8 cellular contexts compared by ENCODE assay signal in the genomic region with DNA sequence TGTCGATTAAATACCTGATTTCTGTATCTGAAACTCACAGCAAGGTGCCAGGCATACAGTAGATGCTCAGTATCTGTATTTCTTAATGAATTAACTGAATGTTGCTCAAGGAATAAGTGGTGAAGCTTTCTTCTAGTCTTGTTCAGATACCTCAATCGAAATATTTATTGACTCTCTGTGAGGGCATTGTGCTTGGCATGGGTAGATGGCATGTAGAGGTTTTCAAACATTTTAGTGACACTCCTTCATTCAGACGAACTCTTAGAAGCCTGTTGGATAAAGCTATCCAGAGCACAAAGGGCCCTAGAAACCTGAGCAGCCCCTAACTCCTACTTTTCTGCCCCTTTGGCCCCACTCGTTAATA. TPM values are rescaled to one million over a fixed set of nuclear protein-coding genes. Genes with fewer than 3 reads are reported as not detected.
A peak's percentile ranks its signal among the peaks of the same experiment; 100 is the strongest.
DNase-seq lines count a peak whose midpoint lies in the region; ATAC-seq and TF ChIP-seq lines count a peak whose summit lies in the region.

No MANE protein-coding gene starts in this region.

- no peaks in the 10 kb centered on the region for H3K27me3 ChIP-seq in iPS DF 6.9 (ENCODE audit: control insufficient read depth, insufficient read depth, low read length)
- no peaks in the 10 kb centered on the region for H3K27me3 ChIP-seq in smooth muscle cell (ENCODE audit: low read depth)

- no peak overlapping the region for H3K9ac ChIP-seq in smooth muscle cell (ENCODE audit: low read depth)

- H3K27me3 Mint-ChIP-seq in activated CD8-positive, alpha-beta T cell treated with anti-CD3 and anti-CD28 coated beads for 36 hours = no peaks in the 10 kb centered on the region

- peaks cover 42% of the 10 kb centered on the region for H4K20me1 ChIP-seq in smooth muscle cell (ENCODE audit: low read depth)

- CTCF ChIA-PET in HEK293 (lab: Yijun Ruan, JAX) = interaction anchor here (1.2 kb wide), 1 partner anchor 28 kb away, joined by 3 read pairs; no protein-coding TSS in a partner anchor
- CTCF ChIA-PET in activated CD8-positive, alpha-beta T cell treated with anti-CD3 and anti-CD28 coated beads for 36 hours (lab: Charles Lee) = interaction anchor here (5.7 kb wide), 1 partner anchor 58 kb away, joined by 22 read pairs; no protein-coding TSS in a partner anchor

- DNase-seq in activated CD8-positive, alpha-beta T cell treated with anti-CD3 and anti-CD28 coated beads for 36 hours = no peak
- no peak for DNase-seq in iPS DF 6.9 (ENCODE audit: low read depth, low spot score)
- no peak for DNase-seq in smooth muscle cell (lab: John Stamatoyannopoulos, UW; ENCODE audit: unreplicated experiment)
- DNase-seq in NCI-H1105 (lab: John Stamatoyannopoulos, UW) = no peak

- TF ChIP-seq CTCF in HEK293 (tag by site-specific recombination; IDR thresholded peaks at IDR 0.05) (no peak), smooth muscle cell (IDR thresholded peaks at IDR 0.05; ENCODE audit: borderline replicate concordance, insufficient read depth, poor library complexity, severe bottlenecking) (no peak)
- no peak for TF ChIP-seq CTCF in activated CD8-positive, alpha-beta T cell treated with anti-CD3 and anti-CD28 coated beads for 36 hours (IDR thresholded peaks at IDR 0.05)

- peaks cover 4% of the 10 kb centered on the region for H3K4me1 ChIP-seq in HEK293 (ENCODE audit: control insufficient read depth, insufficient read depth, low read length)
- H3K4me1 ChIP-seq in iPS DF 6.9 (ENCODE audit: control insufficient read depth, insufficient read depth, low read length) = no peaks in the 10 kb centered on the region
- peaks cover 22% of the 10 kb centered on the region for H3K4me1 ChIP-seq in smooth muscle cell (ENCODE audit: low read depth)

- ATAC-seq in activated CD8-positive, alpha-beta T cell treated with anti-CD3 and anti-CD28 coated beads for 36 hours = no peak
- ATAC-seq in HG03432 (IDR thresholded peaks at IDR 0.05; ENCODE audit: unreplicated experiment) = no peak
- no peak for ATAC-seq in GM18873 (IDR thresholded peaks at IDR 0.05; ENCODE audit: low FRiP score, unreplicated experiment)
- no peak for ATAC-seq in HG03521 (IDR thresholded peaks at IDR 0.05; ENCODE audit: unreplicated experiment)

- H2AFZ ChIP-seq in smooth muscle cell (ENCODE audit: low read depth) = no peak overlapping the region

- peak overlapping the region; percentile 97 for H3K27ac Mint-ChIP-seq in activated CD8-positive, alpha-beta T cell treated with anti-CD3 and anti-CD28 coated beads for 36 hours

- WGBS in iPS DF 6.9 (ENCODE audit: insufficient coverage, insufficient read length) = no CpG with 5 or more reads among the region's 4 CpGs
- WGBS in smooth muscle cell (ENCODE audit: low lambda C conversion rate) = 46% methylated on average over 4 of the region's 4 CpGs

- H3F3A ChIP-seq in smooth muscle cell (ENCODE audit: low read depth) = peaks cover 12% of the 10 kb centered on the region

- POLR2A ChIA-PET in HEK293 (lab: Yijun Ruan, JAX) = interaction anchor here (1.0 kb wide), 1 partner anchor 16 kb away, joined by 3 read pairs; no protein-coding TSS in a partner anchor
- POLR2A ChIA-PET in activated CD8-positive, alpha-beta T cell treated with anti-CD3 and anti-CD28 coated beads for 36 hours (lab: Charles Lee) = interaction anchor here (0.5 to 3.1 kb wide), 4 partner anchors 9 to 201 kb away, joined by 3 to 16 read pairs (median 3); a partner anchor contains a TSS

- peak overlapping the region; percentile 91 for H3K4me3 Mint-ChIP-seq in activated CD8-positive, alpha-beta T cell treated with anti-CD3 and anti-CD28 coated beads for 36 hours

- H3K36me3 ChIP-seq in HEK293 (ENCODE audit: control insufficient read depth in 2 of 2, insufficient read depth in 1 of 2, low read length in 2 of 2) (peaks cover 0 to 3% of the 10 kb centered on the region in 2 experiments; a peak in 1 of 3 replicates), iPS DF 6.9 (ENCODE audit: control insufficient read depth, insufficient read depth, low read length) (no peaks in the 10 kb centered on the region), smooth muscle cell (ENCODE audit: low read depth) (no peaks in the 10 kb centered on the region)

- no peak overlapping the region for H3K4me3 ChIP-seq in HEK293 (ENCODE audit: low read depth, low read length)
- peak overlapping the region; percentile 84; the same call in 1 of the 2 replicates for H3K4me3 ChIP-seq in iPS DF 6.9 (ENCODE audit: low read length)
- peak overlapping the region; percentile 87 for H3K4me3 ChIP-seq in smooth muscle cell

- peaks cover 67% of the 10 kb centered on the region for H3K79me2 ChIP-seq in smooth muscle cell (ENCODE audit: low read depth)

- H3K27ac ChIP-seq in HEK293 (ENCODE audit: extremely low read depth, low read depth, low read length) (peak overlapping the region; percentile 43), iPS DF 6.9 (ENCODE audit: low read length) (no peak overlapping the region), smooth muscle cell (ENCODE audit: low read depth) (no peak overlapping the region)

- H3K9me3 ChIP-seq in HEK293 (ENCODE audit: control insufficient read depth, insufficient read depth, low read depth, low read length) (no peaks in the 10 kb centered on the region), iPS DF 6.9 (ENCODE audit: control insufficient read depth, insufficient read depth, low read length) (no peaks in the 10 kb centered on the region), smooth muscle cell (replicated peaks; ENCODE audit: low read depth) (no peaks in the 10 kb centered on the region)

- peaks cover 14% of the 10 kb centered on the region for H3K36me3 Mint-ChIP-seq in activated CD8-positive, alpha-beta T cell treated with anti-CD3 and anti-CD28 coated beads for 36 hours (ENCODE audit: low read depth)

- peaks cover 52% of the 10 kb centered on the region for H3K4me1 Mint-ChIP-seq in activated CD8-positive, alpha-beta T cell treated with anti-CD3 and anti-CD28 coated beads for 36 hours (ENCODE audit: low read depth)

- peak overlapping the region; percentile 65 for H3K4me2 ChIP-seq in smooth muscle cell

- intact Hi-C loops in activated CD8-positive, alpha-beta T cell treated with anti-CD3 and anti-CD28 coated beads for 36 hours (cut with micrococcal nuclease) = no loop called here

- no peaks in the 10 kb centered on the region for H3K9me3 Mint-ChIP-seq in activated CD8-positive, alpha-beta T cell treated with anti-CD3 and anti-CD28 coated beads for 36 hours

TF ChIP-seq in HEK293, 187 proteins besides CTCF, POLR2A, EP300 and RAD21:
- TF ChIP-seq ZNF785 (tag by site-specific recombination; IDR thresholded peaks at IDR 0.05) = no peak
- no peak for TF ChIP-seq ZNF707 (tag by site-specific recombination; IDR thresholded peaks at IDR 0.05)

RNA-seq across cellular contexts. Expression of a gene that starts 0.4 kb away (rescaled TPM):
- 10 to 100 TPM; 75.6 to 80.1 TPM for total RNA-seq in activated CD8-positive, alpha-beta T cell treated with anti-CD3 and anti-CD28 coated beads for 36 hours
- 33.8 and 36.0 TPM in 2 replicates for total RNA-seq in smooth muscle cell
- 41.2 and 47.8 TPM in 2 replicates for polyA plus RNA-seq in smooth muscle cell

RNA-seq across cellular contexts. Expression of a gene that starts 1.8 kb away (rescaled TPM):
- total RNA-seq in activated CD8-positive, alpha-beta T cell treated with anti-CD3 and anti-CD28 coated beads for 36 hours = 10 to 100 TPM; 88.3 to 99.4 TPM
- total RNA-seq in smooth muscle cell = 123 and 130 TPM in 2 replicates
- polyA plus RNA-seq in smooth muscle cell = 110 and 117 TPM in 2 replicates

RNA-seq across cellular contexts. Expression of a gene that starts 49.1 kb away (rescaled TPM):
- 1 to 10 TPM; 1.2 to 1.5 TPM for total RNA-seq in activated CD8-positive, alpha-beta T cell treated with anti-CD3 and anti-CD28 coated beads for 36 hours
- total RNA-seq in smooth muscle cell = not detected in 2 replicates
- not detected in 2 replicates for polyA plus RNA-seq in smooth muscle cell

RNA-seq across cellular contexts. Expression of a gene that starts 56.1 kb away (rescaled TPM):
- 1 to 10 TPM; 1.6 to 1.8 TPM for total RNA-seq in activated CD8-positive, alpha-beta T cell treated with anti-CD3 and anti-CD28 coated beads for 36 hours
- total RNA-seq in smooth muscle cell = 0.67 TPM in 1 of 2 replicates, not detected in the other
- 1.8 and 1.9 TPM in 2 replicates for polyA plus RNA-seq in smooth muscle cell
